Comparison of ENCODE assay signal across 4 cellular contexts in the genomic region with DNA sequence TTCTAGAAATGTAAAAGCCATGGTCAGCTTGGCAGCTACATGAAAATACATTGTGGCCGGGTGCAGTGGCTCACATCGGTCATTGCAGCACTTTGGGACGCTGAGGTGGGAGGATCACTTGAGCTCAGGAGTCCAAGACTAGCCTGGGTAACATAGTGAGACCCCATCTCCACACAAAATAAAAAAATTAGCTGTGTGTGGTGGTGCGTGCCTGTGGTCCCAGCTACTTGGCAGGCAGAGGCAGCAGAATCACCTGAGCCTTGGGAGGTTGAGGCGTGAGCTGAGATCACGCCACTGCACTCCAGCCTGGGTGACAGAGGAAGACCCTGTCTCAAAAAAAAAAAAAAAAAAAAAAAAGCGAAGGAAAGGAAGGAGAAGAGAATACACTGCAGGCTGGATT. TPM values are rescaled to one million over a fixed set of nuclear protein-coding genes. Genes with fewer than 3 reads are reported as not detected.
"Had no signal": no experiment of that assay in that cellular context is flagged by ENCODE, and none has a peak within 500 bp of the region (broad histone marks: within the 10 kb centered on the region; RNA-seq: fewer than 3 reads in every experiment).

No MANE protein-coding gene starts in this region.

- H3K4me3 ChIP-seq: GM12878 had no signal

- DNase-seq: GDM1, GF-D8 had no signal

- ATAC-seq: GM12878 had no signal

RNA-seq across cellular contexts. Expression of a gene that starts 29.0 kb away (rescaled TPM):
- total RNA-seq: G401, GM12878 had no signal
